Comparison of ENCODE assay signal across 17 cellular contexts in the genomic region with DNA sequence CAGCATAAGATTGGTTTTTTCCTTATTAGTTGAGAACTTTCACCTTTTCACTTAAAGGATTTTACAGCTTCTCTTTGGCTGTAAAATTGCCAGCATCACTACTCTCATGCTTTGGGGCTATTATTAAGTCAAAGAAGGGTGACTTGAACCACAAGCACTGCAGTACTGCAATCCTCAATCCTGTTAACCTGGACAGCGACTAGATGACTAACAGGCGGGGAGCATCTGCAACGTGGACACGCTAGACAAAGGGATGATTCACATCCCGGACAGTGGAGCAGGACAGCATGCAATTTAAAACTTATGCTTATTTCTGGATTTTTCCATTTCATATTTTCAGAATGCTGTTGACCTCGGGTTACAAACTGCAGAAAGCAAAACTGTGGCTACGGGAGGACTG. TPM values are rescaled to one million over a fixed set of nuclear protein-coding genes. Genes with fewer than 3 reads are reported as not detected.
DNase-seq lines count a peak whose midpoint lies in the region; ATAC-seq and TF ChIP-seq lines count a peak whose summit lies in the region.
"Had no signal": no experiment of that assay in that cellular context is flagged by ENCODE, and none has a peak within 500 bp of the region (broad histone marks: within the 10 kb centered on the region; RNA-seq: fewer than 3 reads in every experiment).

No MANE protein-coding gene starts in this region.

- peaks cover 5% of the 10 kb centered on the region for H3F3A ChIP-seq in SK-N-SH (replicated peaks; ENCODE audit: insufficient read depth)

- no peak overlapping the region for H3K4me3 Mint-ChIP-seq in progenitor cell of endocrine pancreas (ENCODE audit: low read depth)
- H3K4me3 Mint-ChIP-seq: activated T-helper 1 cell treated with anti-CD3 and anti-CD28 coated beads, Interleukin-12 subunit alpha, Interleukin-12 subunit beta, Interleukin-2, Interleukin-4 antibody, amounts not matched to agents 30 ng/mL and 10 ng/mL and 1 ng/mL, durations not matched to agents 14 hours and 24 hours and 36 hours; CD4-positive, alpha-beta memory T cell; nephron had no signal

- DNase-seq in GM04504 (ENCODE audit: low read depth), result peak; percentile 78
- DNase-seq in SK-N-SH, result no peak
- peak; percentile 85 for DNase-seq in fibroblast of mammary gland (ENCODE audit: low read depth)
- no peak for DNase-seq in progenitor cell of endocrine pancreas (ENCODE audit: low spot score, unreplicated experiment)
- DNase-seq in NCI-H774 (lab: John Stamatoyannopoulos, UW), result no peak
- DNase-seq in NCI-H526 (lab: John Stamatoyannopoulos, UW), result no peak
- DNase-seq: CD4-positive, alpha-beta memory T cell; heart left ventricle; left cardiac atrium; NCI-H526 treated with DMSO at 0.1 percent for 48 hours; T-helper 9 cell had no signal

- no peaks in the 10 kb centered on the region for H3K27me3 Mint-ChIP-seq in progenitor cell of endocrine pancreas
- H3K27me3 Mint-ChIP-seq: CD4-positive, alpha-beta memory T cell had no signal

- H4K20me1 ChIP-seq in SK-N-SH (ENCODE audit: insufficient read depth), result 0 out of 2 replicates have a peak, but pooled peaks cover 3% of the 10 kb centered on the region

- no peaks in the 10 kb centered on the region for H3K9me2 ChIP-seq in SK-N-SH

- ATAC-seq in GM21526 (IDR thresholded peaks at IDR 0.05; ENCODE audit: low FRiP score, unreplicated experiment) (no peak), HG02678 (IDR thresholded peaks at IDR 0.05; ENCODE audit: unreplicated experiment) (no peak)
- ATAC-seq: heart left ventricle, left cardiac atrium had no signal

- H3K4me3 ChIP-seq in SK-N-SH (ENCODE audit: low read depth in 2 of 2, low read length in 1 of 2) (no peak overlapping the region), fibroblast of mammary gland (ENCODE audit: control insufficient read depth, low read depth, low read length) (no peak overlapping the region)
- H3K4me3 ChIP-seq: ascending aorta, heart left ventricle, skin epidermis had no signal

- peaks cover 9% of the 10 kb centered on the region for H3K36me3 Mint-ChIP-seq in progenitor cell of endocrine pancreas (ENCODE audit: insufficient read depth)

- H3K4me1 Mint-ChIP-seq in progenitor cell of endocrine pancreas (ENCODE audit: low read depth), result peaks cover 27% of the 10 kb centered on the region

- TF ChIP-seq CTCF in SK-N-SH (IDR thresholded peaks at IDR 0.05) (no peak), fibroblast of mammary gland (conservative IDR thresholded peaks at IDR 0.05; ENCODE audit: control insufficient read depth, insufficient read depth, low read depth, low read length) (no peak), progenitor cell of endocrine pancreas (IDR thresholded peaks at IDR 0.05; ENCODE audit: unreplicated experiment) (no peak)

- CTCF ChIA-PET in SK-N-SH (lab: Yijun Ruan, JAX), result interaction anchor here (1.0 kb wide), 1 partner anchor 223 kb away, joined by 3 read pairs; no protein-coding TSS in a partner anchor

- H3K27me3 ChIP-seq in SK-N-SH (ENCODE audit: insufficient read depth), result no peaks in the 10 kb centered on the region
- H3K27me3 ChIP-seq: ascending aorta, heart left ventricle had no signal

- H3K4me2 ChIP-seq in SK-N-SH, result no peak overlapping the region; the same call in 1 of the 2 replicates

- H2AFZ ChIP-seq in SK-N-SH (ENCODE audit: low read depth), result peak overlapping the region; percentile 27; the same call in 1 of the 2 replicates

- H3K27ac ChIP-seq in SK-N-SH (ENCODE audit: low read depth in 2 of 2, low read length in 1 of 2), result peak overlapping the region; percentile 6 to 33; a peak in 2 of 4 replicates
- H3K27ac ChIP-seq: ascending aorta, heart left ventricle had no signal

- H3K79me2 ChIP-seq in SK-N-SH (ENCODE audit: insufficient read depth), result peaks cover 23% of the 10 kb centered on the region

- H3K9ac ChIP-seq in SK-N-SH, result no peak overlapping the region

- peak overlapping the region; percentile 30 for H3K27ac Mint-ChIP-seq in progenitor cell of endocrine pancreas
- H3K27ac Mint-ChIP-seq: activated T-helper 1 cell treated with anti-CD3 and anti-CD28 coated beads, Interleukin-12 subunit alpha, Interleukin-12 subunit beta, Interleukin-2, Interleukin-4 antibody, amounts not matched to agents 30 ng/mL and 10 ng/mL and 1 ng/mL, durations not matched to agents 14 hours and 24 hours and 36 hours; nephron had no signal

- WGBS in SK-N-SH (ENCODE audit: low lambda C conversion rate), result 26% methylated on average over 7 of the region's 7 CpGs

- TF ChIP-seq EP300 in SK-N-SH (IDR thresholded peaks at IDR 0.05; ENCODE audit: borderline replicate concordance in 1 of 2, low read depth in 1 of 2, low read length in 1 of 2), result no peak

- TF ChIP-seq RAD21 in SK-N-SH (IDR thresholded peaks at IDR 0.05; ENCODE audit: low read length), result no peak

- H3K9me3 Mint-ChIP-seq in progenitor cell of endocrine pancreas (ENCODE audit: low read depth), result no peaks in the 10 kb centered on the region
- H3K9me3 Mint-ChIP-seq: activated T-helper 1 cell treated with anti-CD3 and anti-CD28 coated beads, Interleukin-12 subunit alpha, Interleukin-12 subunit beta, Interleukin-2, Interleukin-4 antibody, amounts not matched to agents 30 ng/mL and 10 ng/mL and 1 ng/mL, durations not matched to agents 14 hours and 24 hours and 36 hours; CD4-positive, alpha-beta memory T cell; nephron had no signal

- H3K36me3 ChIP-seq in SK-N-SH (replicated peaks in 1 of 2; ENCODE audit: control insufficient read depth in 1 of 2, insufficient read depth in 2 of 2, low read length in 1 of 2), result peaks cover 17 to 38% of the 10 kb centered on the region in 2 experiments

- H3K4me1 ChIP-seq in SK-N-SH (ENCODE audit: control insufficient read depth in 1 of 2, insufficient read depth in 2 of 2, low read depth in 1 of 2, low read length in 1 of 2), result peaks cover 0 to 4% of the 10 kb centered on the region in 2 experiments; a peak in 1 of 4 replicates
- H3K4me1 ChIP-seq: ascending aorta had no signal

- POLR2A ChIA-PET in SK-N-SH (lab: Yijun Ruan, JAX), result no interaction called here

- no peaks in the 10 kb centered on the region for H3K9me3 ChIP-seq in SK-N-SH
- H3K9me3 ChIP-seq: ascending aorta, heart left ventricle had no signal

TF ChIP-seq in SK-N-SH, 30 proteins besides CTCF, POLR2A, EP300 and RAD21 (continues in another document):
- TF ChIP-seq FOSL2 (IDR thresholded peaks at IDR 0.05; ENCODE audit: borderline replicate concordance, low read depth) (peak; percentile 77), NFIC (IDR thresholded peaks at IDR 0.05; ENCODE audit: borderline replicate concordance) (no peak), SMC3 (IDR thresholded peaks at IDR 0.05; ENCODE audit: low read depth, low read length) (no peak), MXI1 (IDR thresholded peaks at IDR 0.05; ENCODE audit: low read depth, low read length) (0 out of 2 replicates have a peak, but pooled peaks have one; percentile 46), SIN3A (IDR thresholded peaks at IDR 0.05; ENCODE audit: borderline replicate concordance, low read depth, low read length) (peak; percentile 76)
- TF ChIP-seq, protein P1, sequence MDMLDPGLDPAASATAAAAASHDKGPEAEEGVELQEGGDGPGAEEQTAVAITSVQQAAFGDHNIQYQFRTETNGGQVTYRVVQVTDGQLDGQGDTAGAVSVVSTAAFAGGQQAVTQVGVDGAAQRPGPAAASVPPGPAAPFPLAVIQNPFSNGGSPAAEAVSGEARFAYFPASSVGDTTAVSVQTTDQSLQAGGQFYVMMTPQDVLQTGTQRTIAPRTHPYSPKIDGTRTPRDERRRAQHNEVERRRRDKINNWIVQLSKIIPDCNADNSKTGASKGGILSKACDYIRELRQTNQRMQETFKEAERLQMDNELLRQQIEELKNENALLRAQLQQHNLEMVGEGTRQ (IDR thresholded peaks at IDR 0.05; ENCODE audit: borderline replicate concordance, low read depth, low read length), result no peak
- TF ChIP-seq, protein P2, sequence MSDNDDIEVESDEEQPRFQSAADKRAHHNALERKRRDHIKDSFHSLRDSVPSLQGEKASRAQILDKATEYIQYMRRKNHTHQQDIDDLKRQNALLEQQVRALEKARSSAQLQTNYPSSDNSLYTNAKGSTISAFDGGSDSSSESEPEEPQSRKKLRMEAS (IDR thresholded peaks at IDR 0.05; ENCODE audit: low read depth), result peak; percentile 92
- TF ChIP-seq, protein P3, sequence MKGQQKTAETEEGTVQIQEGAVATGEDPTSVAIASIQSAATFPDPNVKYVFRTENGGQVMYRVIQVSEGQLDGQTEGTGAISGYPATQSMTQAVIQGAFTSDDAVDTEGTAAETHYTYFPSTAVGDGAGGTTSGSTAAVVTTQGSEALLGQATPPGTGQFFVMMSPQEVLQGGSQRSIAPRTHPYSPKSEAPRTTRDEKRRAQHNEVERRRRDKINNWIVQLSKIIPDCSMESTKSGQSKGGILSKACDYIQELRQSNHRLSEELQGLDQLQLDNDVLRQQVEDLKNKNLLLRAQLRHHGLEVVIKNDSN (IDR thresholded peaks at IDR 0.05; ENCODE audit: borderline replicate concordance, low read depth), result 0 out of 2 replicates have a peak, but pooled peaks have one; percentile 7

RNA-seq across cellular contexts. Expression of a gene that starts 8.1 kb away (rescaled TPM):
- 26.7 and 34.7 TPM in 2 replicates for polyA plus RNA-seq in SK-N-SH (2012; rRNA removed)
- polyA plus RNA-seq in SK-N-SH (2012; cell fraction: cytosol; rRNA removed), result 38.9 and 48.4 TPM in 2 replicates
- polyA plus RNA-seq in SK-N-SH (2012; cell fraction: nucleus; rRNA removed), result 8.4 and 18.6 TPM in 2 replicates
- 14.4 and 16.6 TPM in 2 replicates for total RNA-seq in progenitor cell of endocrine pancreas

RNA-seq across cellular contexts. Expression of a gene that starts 8.3 kb away (rescaled TPM):
- polyA plus RNA-seq in SK-N-SH (2012; rRNA removed), result 5.5 and 8.4 TPM in 2 replicates
- polyA plus RNA-seq in SK-N-SH (2012; cell fraction: cytosol; rRNA removed), result 5.9 and 6.0 TPM in 2 replicates
- 8.9 and 16.4 TPM in 2 replicates for polyA plus RNA-seq in SK-N-SH (2012; cell fraction: nucleus; rRNA removed)
- 22.3 and 26.9 TPM in 2 replicates for total RNA-seq in progenitor cell of endocrine pancreas

RNA-seq across cellular contexts. Expression of a gene that starts 53.1 kb away (rescaled TPM):
- polyA plus RNA-seq in SK-N-SH (2012; rRNA removed), result 2.7 and 3.9 TPM in 2 replicates
- polyA plus RNA-seq in SK-N-SH (2012; cell fraction: cytosol; rRNA removed), result 3.2 and 3.6 TPM in 2 replicates
- polyA plus RNA-seq in SK-N-SH (2012; cell fraction: nucleus; rRNA removed), result 0.92 and 1.0 TPM in 2 replicates
- 20.9 and 21.5 TPM in 2 replicates for total RNA-seq in progenitor cell of endocrine pancreas

Comparison
In these comparisons a context has a peak if more than half of its experiments do, and no peak if none do; other contexts are left out.
1. DNase-seq: peak in GM04504 (single experiment) and fibroblast of mammary gland (single experiment); none in SK-N-SH (single experiment), progenitor cell of endocrine pancreas (single experiment), NCI-H774 (single experiment) and NCI-H526 (0 of 2).